ENCODE assay signal across 37 cellular contexts in the genomic region with DNA sequence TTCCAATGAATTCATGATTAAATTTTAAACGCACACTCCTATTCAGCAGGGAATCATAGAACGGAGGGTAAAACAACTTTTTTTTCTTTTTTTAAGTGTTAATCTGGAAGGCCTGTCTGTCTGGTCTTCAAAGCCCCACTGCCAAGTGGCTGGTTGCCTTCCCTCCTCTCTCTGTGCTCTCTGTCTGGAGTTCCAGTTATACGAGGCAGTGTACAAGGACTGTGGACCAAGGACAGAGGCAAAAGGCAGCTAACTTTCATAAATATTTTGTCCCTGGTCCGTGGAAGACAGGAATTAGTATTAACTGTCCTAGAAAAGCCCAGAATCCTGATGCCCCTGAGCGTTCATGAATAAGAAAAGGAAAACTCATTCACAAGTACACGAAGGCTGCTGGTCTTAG.
DNase-seq lines count a peak whose midpoint lies in the region; ATAC-seq, FAIRE-seq and TF ChIP-seq lines count a peak whose summit lies in the region.
"Had no signal": no experiment of that assay in that cellular context is flagged by ENCODE, and none has a peak within 500 bp of the region (broad histone marks: within the 10 kb centered on the region; RNA-seq: fewer than 3 reads in every experiment).

No MANE protein-coding gene starts in this region.

- no peaks in the 10 kb centered on the region for H3K9me3 ChIP-seq in stomach
- H3K9me3 ChIP-seq: A549; BE2C; BLaER1; BLaER1 treated with 17β-estradiol and CSF1 and Interleukin-3, amounts not matched to agents 10 nM and 100 nM; Caco-2 had no signal

- TF ChIP-seq CTCF in GM23338 (conservative IDR thresholded peaks at IDR 0.05; ENCODE audit: low read depth in 2 of 2) (no peak), coronary artery (IDR thresholded peaks at IDR 0.05) (no peak), stomach (IDR thresholded peaks at IDR 0.05) (no peak)

- H3K4me1 ChIP-seq in GM23338 (ENCODE audit: insufficient read depth) (peaks cover 1% of the 10 kb centered on the region; the same call in 1 of the 2 replicates), stomach (no peaks in the 10 kb centered on the region)
- H3K4me1 ChIP-seq: A549, BE2C, BLaER1, Caco-2 had no signal

- no peak overlapping the region for H3K27ac ChIP-seq in GM23338 (ENCODE audit: low read depth)
- no peak overlapping the region for H3K27ac ChIP-seq in coronary artery
- H3K27ac ChIP-seq in stomach, result no peak overlapping the region
- H3K27ac ChIP-seq: 22Rv1; A549; BLaER1; BLaER1 treated with 17β-estradiol and CSF1 and Interleukin-3, amounts not matched to agents 10 nM and 100 nM; C4-2B had no signal

- no peaks in the 10 kb centered on the region for H3K9me2 ChIP-seq in GM23338 (ENCODE audit: insufficient read depth)

- H3K4me3 ChIP-seq in GM23338, result no peak overlapping the region
- no peak overlapping the region for H3K4me3 ChIP-seq in coronary artery
- H3K4me3 ChIP-seq in stomach, result no peak overlapping the region
- H3K4me3 ChIP-seq: A549; BLaER1; BLaER1 treated with 17β-estradiol and CSF1 and Interleukin-3, amounts not matched to agents 10 nM and 100 nM had no signal

- no peak for TF ChIP-seq EP300 in stomach (IDR thresholded peaks at IDR 0.05)

- H3K4me1 Mint-ChIP-seq in GM23338, result peaks cover 7% of the 10 kb centered on the region; the same call in 2 of the 3 replicates
- no peaks in the 10 kb centered on the region for H3K4me1 Mint-ChIP-seq in activated T-cell treated with anti-CD3 and anti-CD28 coated beads, Interleukin-2, amount 50 U/mL, for 4 hours (ENCODE audit: low read depth)
- H3K4me1 Mint-ChIP-seq: B cell; CD14-positive monocyte; CD4-positive, alpha-beta memory T cell; CD4-positive, CD25-positive, alpha-beta regulatory T cell; CD8-positive, alpha-beta memory T cell had no signal

- ATAC-seq in GM23338 (no peak), left lobe of liver (peak; percentile 54), GM19467 (IDR thresholded peaks at IDR 0.05; ENCODE audit: unreplicated experiment) (no peak)
- no peak for ATAC-seq in activated T-cell treated with anti-CD3 and anti-CD28 coated beads, Interleukin-2, amount 50 U/mL, for 4 hours
- ATAC-seq: A549; CD8-positive, alpha-beta T cell had no signal

- peaks cover 4% of the 10 kb centered on the region for H3K27me3 Mint-ChIP-seq in GM23338 (ENCODE audit: insufficient read depth, low read depth, poor library complexity)
- peaks cover 6% of the 10 kb centered on the region for H3K27me3 Mint-ChIP-seq in activated T-cell treated with anti-CD3 and anti-CD28 coated beads, Interleukin-2, amount 50 U/mL, for 4 hours (ENCODE audit: low read depth)

- H3K9me3 Mint-ChIP-seq in GM23338, result no peaks in the 10 kb centered on the region
- no peaks in the 10 kb centered on the region for H3K9me3 Mint-ChIP-seq in activated T-cell treated with anti-CD3 and anti-CD28 coated beads, Interleukin-2, amount 50 U/mL, for 4 hours
- H3K9me3 Mint-ChIP-seq: CD14-positive monocyte; CD4-positive, alpha-beta memory T cell; CD4-positive, alpha-beta T cell; CD8-positive, alpha-beta T cell had no signal

- H2AFZ ChIP-seq in GM23338, result peak overlapping the region; percentile 32; the same call in 1 of the 2 replicates

- H4K20me1 ChIP-seq in GM23338 (replicated peaks; ENCODE audit: insufficient read depth), result no peaks in the 10 kb centered on the region
- H4K20me1 ChIP-seq: BLaER1; BLaER1 treated with 17β-estradiol and CSF1 and Interleukin-3, amounts not matched to agents 10 nM and 100 nM had no signal

- intact Hi-C loops in stomach (cut with DNase I; ENCODE audit: low total_unique reads), result no loop called here

- H3K4me2 ChIP-seq in GM23338, result no peak overlapping the region
- H3K4me2 ChIP-seq: A549; BLaER1; BLaER1 treated with 17β-estradiol and CSF1 and Interleukin-3, amounts not matched to agents 10 nM and 100 nM had no signal

- H3K4me3 Mint-ChIP-seq in GM23338, result no peak overlapping the region
- no peak overlapping the region for H3K4me3 Mint-ChIP-seq in activated T-cell treated with anti-CD3 and anti-CD28 coated beads, Interleukin-2, amount 50 U/mL, for 4 hours
- H3K4me3 Mint-ChIP-seq: B cell; CD14-positive monocyte; CD4-positive, alpha-beta memory T cell; CD4-positive, alpha-beta T cell; CD4-positive, CD25-positive, alpha-beta regulatory T cell; CD8-positive, alpha-beta memory T cell; CD8-positive, alpha-beta T cell had no signal

- TF ChIP-seq POLR2A in stomach (IDR thresholded peaks at IDR 0.05) (no peak), GM12891 (IDR thresholded peaks at IDR 0.05; ENCODE audit: low read depth, low read length) (no peak)

- H3K27me3 ChIP-seq in GM23338 (ENCODE audit: insufficient read depth) (no peaks in the 10 kb centered on the region), stomach (no peaks in the 10 kb centered on the region)
- H3K27me3 ChIP-seq: BE2C; BLaER1; BLaER1 treated with 17β-estradiol and CSF1 and Interleukin-3, amounts not matched to agents 10 nM and 100 nM had no signal

- FAIRE-seq in GM12891 (lab: Jason Lieb, UNC), result no peak
- FAIRE-seq: A204.1, A549, D721Med had no signal

- no peaks in the 10 kb centered on the region for H3F3A ChIP-seq in GM23338 (replicated peaks; ENCODE audit: low read depth)

- no peaks in the 10 kb centered on the region; the same call in 1 of the 2 replicates for H3K36me3 ChIP-seq in GM23338 (ENCODE audit: insufficient read depth)
- H3K36me3 ChIP-seq in stomach, result no peaks in the 10 kb centered on the region
- H3K36me3 ChIP-seq: BE2C; BLaER1; BLaER1 treated with 17β-estradiol and CSF1 and Interleukin-3, amounts not matched to agents 10 nM and 100 nM had no signal

- DNase-seq in GM23338 (ENCODE audit: low spot score), result no peak
- peak; percentile 0 for DNase-seq in coronary artery (ENCODE audit: low spot score)
- peak; percentile 29 for DNase-seq in islet precursor cell
- no peak for DNase-seq in left lobe of liver (ENCODE audit: low spot score)
- no peak for DNase-seq in activated T-cell treated with anti-CD3 and anti-CD28 coated beads, Interleukin-2, amount 50 U/mL, for 4 hours
- DNase-seq in stomach, result no peak
- DNase-seq in GM12891 (ENCODE audit: insufficient read length, low spot score), result no peak
- DNase-seq: 8988T; ACHN; AML-193; BE2C; C1 segment of cervical spinal cord; Caco-2; Calu3; CD4-positive, alpha-beta memory T cell; CD4-positive, alpha-beta T cell; CD4-positive, CD25-positive, alpha-beta regulatory T cell; CD8-positive, alpha-beta memory T cell; CD8-positive, alpha-beta T cell; COR-L47; DMS 273 treated with DMSO at 0.1 percent for 48 hours; DMS153; DMS53; DMS79; DMS79 treated with DMSO at 0.1 percent for 48 hours; DND-41; EL had no signal

- no peaks in the 10 kb centered on the region for H3K36me3 Mint-ChIP-seq in GM23338 (ENCODE audit: low read depth)
- no peaks in the 10 kb centered on the region for H3K36me3 Mint-ChIP-seq in activated T-cell treated with anti-CD3 and anti-CD28 coated beads, Interleukin-2, amount 50 U/mL, for 4 hours (ENCODE audit: insufficient read depth)
- H3K36me3 Mint-ChIP-seq: CD14-positive monocyte; CD4-positive, alpha-beta memory T cell; CD4-positive, CD25-positive, alpha-beta regulatory T cell; CD8-positive, alpha-beta memory T cell; CD8-positive, alpha-beta T cell had no signal

- H3K27ac Mint-ChIP-seq in GM23338, result no peak overlapping the region
- H3K27ac Mint-ChIP-seq: B cell; CD14-positive monocyte; CD4-positive, alpha-beta memory T cell; CD4-positive, alpha-beta T cell; CD4-positive, CD25-positive, alpha-beta regulatory T cell; CD8-positive, alpha-beta memory T cell; CD8-positive, alpha-beta T cell had no signal

- no peaks in the 10 kb centered on the region for H3K79me2 ChIP-seq in GM23338 (replicated peaks; ENCODE audit: insufficient read depth)

- 49 to 69% (median 62%) methylated on average over 6 of the region's 6 CpGs for WGBS in stomach, 5 donors

TF ChIP-seq in GM12891, 5 proteins besides CTCF, POLR2A, EP300 and RAD21:
- TF ChIP-seq PAX5 (IDR thresholded peaks at IDR 0.05; ENCODE audit: insufficient read depth, low read length, severe bottlenecking) (no peak), TAF1 (IDR thresholded peaks at IDR 0.05; ENCODE audit: low read depth, low read length) (no peak), SPI1 (IDR thresholded peaks at IDR 0.05; ENCODE audit: low read depth, low read length) (no peak), POU2F2 (IDR thresholded peaks at IDR 0.05; ENCODE audit: low read depth, low read length) (no peak), POLR2AphosphoS5 (IDR thresholded peaks at IDR 0.05; ENCODE audit: low read depth, low read length) (no peak)

Comparison
In these comparisons a context has a peak if more than half of its experiments do, and no peak if none do; other contexts are left out.
1. DNase-seq: peak in coronary artery (single experiment) and islet precursor cell (single experiment); none in GM23338 (single experiment), left lobe of liver (single experiment), activated T-cell treated with anti-CD3 and anti-CD28 coated beads, Interleukin-2, amount 50 U/mL, for 4 hours (single experiment), stomach (single experiment) and GM12891 (single experiment).